8 cellular contexts compared by ENCODE assay signal in genomic region chr11:47524200-47524874, GRCh38. TPM values are rescaled to one million over a fixed set of nuclear protein-coding genes. Genes with fewer than 3 reads are reported as not detected.
DNase-seq lines count a peak whose midpoint lies in the region; ATAC-seq and TF ChIP-seq lines count a peak whose summit lies in the region.

No MANE protein-coding gene starts in this region.

- no peak for TF ChIP-seq POLR2A in Peyer's patch (IDR thresholded peaks at IDR 0.05)

- peak overlapping the region; percentile 69 for H3K4me3 Mint-ChIP-seq in dendritic cell treated with granulocyte-macrophage colony-stimulating factor and Interleukin-4, amounts not matched to agents 40 ng/mL and 50 ng/mL, for 4 days
- H3K4me3 Mint-ChIP-seq in mesothelial cell of epicardium (no peak overlapping the region), type B pancreatic cell (peak overlapping the region; percentile 15)

- H3K4me1 ChIP-seq in Peyer's patch = peaks cover 0 to 49% (median 10%) of the 10 kb centered on the region in 4 donors

- no peaks in the 10 kb centered on the region for H3K27me3 ChIP-seq in Peyer's patch

- TF ChIP-seq CTCF in Peyer's patch (IDR thresholded peaks at IDR 0.05) (no peak), mesothelial cell of epicardium (IDR thresholded peaks at IDR 0.05; ENCODE audit: unreplicated experiment) (no peak), type B pancreatic cell (conservative IDR thresholded peaks at IDR 0.05) (no peak)

- DNase-seq in Peyer's patch = no peak
- no peak for DNase-seq in mesothelial cell of epicardium (ENCODE audit: low spot score in 2 of 2, unreplicated experiment in 2 of 2)
- no peak for DNase-seq in type B pancreatic cell (ENCODE audit: extremely low spot score, unreplicated experiment)
- no peak for DNase-seq in stimulated activated CD4-positive, alpha-beta T cell treated with anti-CD3 and anti-CD28 coated beads, Interleukin-12 subunit alpha, Interleukin-12 subunit beta, amount 100 ng/mL, for 4 hours
- no peak for DNase-seq in HCEC 1CT

- H3K4me1 Mint-ChIP-seq in dendritic cell treated with granulocyte-macrophage colony-stimulating factor and Interleukin-4, amounts not matched to agents 40 ng/mL and 50 ng/mL, for 4 days (ENCODE audit: low read depth) = peaks cover 49% of the 10 kb centered on the region
- H3K4me1 Mint-ChIP-seq in mesothelial cell of epicardium = peaks cover 32% of the 10 kb centered on the region
- peaks cover 33% of the 10 kb centered on the region for H3K4me1 Mint-ChIP-seq in type B pancreatic cell (ENCODE audit: unreplicated experiment)

- ATAC-seq in GM21528 (IDR thresholded peaks at IDR 0.05; ENCODE audit: low FRiP score, unreplicated experiment) = peak; percentile 13
- no peak for ATAC-seq in GM18517 (IDR thresholded peaks at IDR 0.05; ENCODE audit: unreplicated experiment)

- peaks cover 0 to 3% (median 0%) of the 10 kb centered on the region in 3 donors for H3K36me3 ChIP-seq in Peyer's patch

- H3K4me3 ChIP-seq in Peyer's patch = peak overlapping the region in 1 of 4 donors; percentile 25

- H3K9me3 ChIP-seq in Peyer's patch = no peaks in the 10 kb centered on the region

- no peaks in the 10 kb centered on the region for H3K9me3 Mint-ChIP-seq in dendritic cell treated with granulocyte-macrophage colony-stimulating factor and Interleukin-4, amounts not matched to agents 40 ng/mL and 50 ng/mL, for 4 days
- no peaks in the 10 kb centered on the region for H3K9me3 Mint-ChIP-seq in mesothelial cell of epicardium
- no peaks in the 10 kb centered on the region for H3K9me3 Mint-ChIP-seq in type B pancreatic cell

- peaks cover 53% of the 10 kb centered on the region for H3K36me3 Mint-ChIP-seq in dendritic cell treated with granulocyte-macrophage colony-stimulating factor and Interleukin-4, amounts not matched to agents 40 ng/mL and 50 ng/mL, for 4 days (ENCODE audit: low read depth)
- H3K36me3 Mint-ChIP-seq in mesothelial cell of epicardium (no peaks in the 10 kb centered on the region), type B pancreatic cell (peaks cover 7% of the 10 kb centered on the region)

- no peaks in the 10 kb centered on the region for H3K27me3 Mint-ChIP-seq in dendritic cell treated with granulocyte-macrophage colony-stimulating factor and Interleukin-4, amounts not matched to agents 40 ng/mL and 50 ng/mL, for 4 days
- H3K27me3 Mint-ChIP-seq in mesothelial cell of epicardium (ENCODE audit: low read depth) (no peaks in the 10 kb centered on the region), type B pancreatic cell (no peaks in the 10 kb centered on the region)

- intact Hi-C loops in dendritic cell treated with granulocyte-macrophage colony-stimulating factor and Interleukin-4, amounts not matched to agents 40 ng/mL and 50 ng/mL, for 4 days (cut with micrococcal nuclease) = no loop called here

- peak overlapping the region; percentile 85 for H3K27ac Mint-ChIP-seq in dendritic cell treated with granulocyte-macrophage colony-stimulating factor and Interleukin-4, amounts not matched to agents 40 ng/mL and 50 ng/mL, for 4 days
- H3K27ac Mint-ChIP-seq in mesothelial cell of epicardium (peak overlapping the region; percentile 87), type B pancreatic cell (peak overlapping the region; percentile 78)

- H3K27ac ChIP-seq in Peyer's patch = peak overlapping the region in 3 of 4 donors; percentile 38 to 57 (median 54)

RNA-seq across cellular contexts. Expression of gene CELF1, which starts 28.6 kb away (rescaled TPM):
- 100 to 1,000 TPM in 3 of 4 donors, 10 to 100 TPM in 1; 90.7 to 134 (median 121) TPM for total RNA-seq in Peyer's patch
- total RNA-seq in mesothelial cell of epicardium = 119 to 123 TPM (median 120 TPM) in 3 replicates
- 97.8 and 125 TPM in 2 replicates for total RNA-seq in type B pancreatic cell (ENCODE audit: low replicate concordance)

RNA-seq across cellular contexts. Expression of gene PTPMT1, which starts 41.1 kb away (rescaled TPM):
- total RNA-seq in Peyer's patch (10 to 100 TPM; 43.1 to 80.9 (median 65.8) TPM), mesothelial cell of epicardium (44.3 to 45.9 TPM (median 45.1 TPM) in 3 replicates), type B pancreatic cell (ENCODE audit: low replicate concordance) (43.6 and 58.4 TPM in 2 replicates)

RNA-seq across cellular contexts. Expression of gene KBTBD4, which starts 54.4 kb away (rescaled TPM):
- total RNA-seq in Peyer's patch (10 to 100 TPM in 2 of 4 donors, 1 to 10 TPM in 2; 6.6 to 11.9 (median 9.7) TPM), mesothelial cell of epicardium (15.1 to 15.9 TPM (median 15.7 TPM) in 3 replicates), type B pancreatic cell (ENCODE audit: low replicate concordance) (14.5 and 18.0 TPM in 2 replicates)

RNA-seq across cellular contexts. Expression of gene NDUFS3, which starts 54.5 kb away (rescaled TPM):
- 100 to 1,000 TPM; 109 to 152 (median 126) TPM for total RNA-seq in Peyer's patch
- 93.4 to 96.6 TPM (median 96.5 TPM) in 3 replicates for total RNA-seq in mesothelial cell of epicardium
- 150 and 161 TPM in 2 replicates for total RNA-seq in type B pancreatic cell (ENCODE audit: low replicate concordance)
